31 cellular contexts compared by ENCODE assay signal in the genomic region with DNA sequence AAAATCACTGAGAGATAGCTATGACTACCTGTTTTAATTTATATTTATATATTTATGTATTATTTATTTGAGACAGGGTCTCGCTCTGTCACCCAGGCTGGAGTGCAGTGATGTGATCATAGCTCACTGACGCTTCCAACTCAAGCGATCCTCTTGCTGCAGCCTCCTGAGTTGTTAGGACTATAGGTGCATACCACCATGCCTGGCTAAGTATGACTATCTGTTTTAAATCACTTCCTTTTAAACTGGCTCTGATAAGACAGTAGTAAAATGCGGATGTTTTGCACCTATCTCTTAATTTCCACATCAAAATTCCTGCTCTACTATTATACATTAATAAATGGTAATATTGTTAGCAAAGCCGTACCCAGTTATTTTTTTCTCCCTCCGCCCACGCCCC.
"Had no signal": no experiment of that assay in that cellular context is flagged by ENCODE, and none has a peak within 500 bp of the region (broad histone marks: within the 10 kb centered on the region; RNA-seq: fewer than 3 reads in every experiment).

No MANE protein-coding gene starts in this region.

- H3K36me3 Mint-ChIP-seq: activated naive CD4-positive, alpha-beta T cell treated with anti-CD3 and anti-CD28 coated beads, Interleukin-2, amount 10 ng/mL, durations not matched to agents 7 days and 5 days; activated naive CD4-positive, alpha-beta T cell treated with anti-CD3 and anti-CD28 coated beads, Interleukin-2, amount 50 U/mL, for 72 hours had no signal

- H3K4me1 Mint-ChIP-seq: central memory CD8-positive, alpha-beta T cell had no signal

- DNase-seq: activated CD4-positive, alpha-beta memory T cell treated with anti-CD3 and anti-CD28 coated beads, Interleukin-2, amount 10 ng/mL, durations not matched to agents 7 days and 5 days; activated CD4-positive, alpha-beta T cell treated with anti-CD3 and anti-CD28 coated beads for 4 hours; activated CD4-positive, alpha-beta T cell treated with anti-CD3 and anti-CD28 coated beads, Interleukin-2, amount 10 ng/mL, durations not matched to agents 7 days and 5 days; activated CD4-positive, alpha-beta T cell treated with anti-CD3 and anti-CD28 coated beads, Interleukin-2, amount 50 U/mL, for 4 hours; activated CD4-positive, CD25-positive, alpha-beta regulatory T cell; activated CD4-positive, CD25-positive, alpha-beta regulatory T cell treated with anti-CD3 and anti-CD28 coated beads, Interleukin-2, amount 50 U/mL, for 72 hours; activated CD8-positive, alpha-beta memory T cell treated with anti-CD3 and anti-CD28 coated beads, Interleukin-2, amount 50 U/mL, for 48 hours; activated gamma-delta T cell; activated naive CD4-positive, alpha-beta T cell; activated naive CD4-positive, alpha-beta T cell treated with anti-CD3 and anti-CD28 coated beads, Interleukin-2, amount 10 ng/mL, durations not matched to agents 7 days and 5 days; activated naive CD8-positive, alpha-beta T cell treated with anti-CD3 and anti-CD28 coated beads, Interleukin-2, amount 10 ng/mL, durations not matched to agents 7 days and 5 days; activated T-cell treated with anti-CD3 and anti-CD28 coated beads for 4 hours; activated T-cell treated with anti-CD3 and anti-CD28 coated beads, Interleukin-2, amount 50 U/mL, for 24 hours; activated T-cell treated with anti-CD3 and anti-CD28 coated beads, Interleukin-2, amount 50 U/mL, for 72 hours; amniotic stem cell; anterior cingulate cortex; brain microvascular endothelial cell; dorsolateral prefrontal cortex; effector memory CD4-positive, alpha-beta T cell; endodermal cell; esophagus squamous epithelium; foreskin melanocyte; head of caudate nucleus; hippocampal formation; T-helper 2 cell had no signal

- H3K27ac ChIP-seq: coronary artery, dorsolateral prefrontal cortex, esophagus squamous epithelium had no signal

- ATAC-seq: activated naive CD4-positive, alpha-beta T cell treated with anti-CD3 and anti-CD28 coated beads, Interleukin-2, amount 50 U/mL, for 72 hours; activated T-cell treated with anti-CD3 and anti-CD28 coated beads, Interleukin-2, amount 50 U/mL, for 72 hours had no signal

- H3K27ac Mint-ChIP-seq: activated CD4-positive, alpha-beta memory T cell treated with anti-CD3 and anti-CD28 coated beads, Interleukin-2, amount 10 ng/mL, durations not matched to agents 7 days and 5 days; activated CD4-positive, alpha-beta T cell treated with anti-CD3 and anti-CD28 coated beads, Interleukin-2, amount 10 ng/mL, durations not matched to agents 7 days and 5 days; activated naive CD4-positive, alpha-beta T cell treated with anti-CD3 and anti-CD28 coated beads, Interleukin-2, amount 10 ng/mL, durations not matched to agents 7 days and 5 days; activated naive CD4-positive, alpha-beta T cell treated with anti-CD3 and anti-CD28 coated beads, Interleukin-2, amount 50 U/mL, for 72 hours; activated naive CD8-positive, alpha-beta T cell treated with anti-CD3 and anti-CD28 coated beads, Interleukin-2, amount 10 ng/mL, durations not matched to agents 7 days and 5 days; activated T-cell treated with anti-CD3 and anti-CD28 coated beads, Interleukin-2, amount 50 U/mL, for 24 hours; activated T-cell treated with anti-CD3 and anti-CD28 coated beads, Interleukin-2, amount 50 U/mL, for 72 hours; dendritic cell treated with granulocyte-macrophage colony-stimulating factor and Interleukin-4, amounts not matched to agents 40 ng/mL and 50 ng/mL, for 4 days; endodermal cell had no signal

- H3K9me3 ChIP-seq: esophagus squamous epithelium had no signal

- H3K27me3 ChIP-seq: brain microvascular endothelial cell, dorsolateral prefrontal cortex, esophagus squamous epithelium had no signal

- H3K4me3 Mint-ChIP-seq: activated CD4-positive, alpha-beta memory T cell treated with anti-CD3 and anti-CD28 coated beads, Interleukin-2, amount 10 ng/mL, durations not matched to agents 7 days and 5 days; activated CD4-positive, alpha-beta T cell treated with anti-CD3 and anti-CD28 coated beads, Interleukin-2, amount 10 ng/mL, durations not matched to agents 7 days and 5 days; activated naive CD4-positive, alpha-beta T cell treated with anti-CD3 and anti-CD28 coated beads, Interleukin-2, amount 10 ng/mL, durations not matched to agents 7 days and 5 days; activated naive CD8-positive, alpha-beta T cell treated with anti-CD3 and anti-CD28 coated beads, Interleukin-2, amount 10 ng/mL, durations not matched to agents 7 days and 5 days; activated T-cell treated with anti-CD3 and anti-CD28 coated beads, Interleukin-2, amount 50 U/mL, for 24 hours; activated T-cell treated with anti-CD3 and anti-CD28 coated beads, Interleukin-2, amount 50 U/mL, for 72 hours; central memory CD8-positive, alpha-beta T cell; dendritic cell treated with granulocyte-macrophage colony-stimulating factor and Interleukin-4, amounts not matched to agents 40 ng/mL and 50 ng/mL, for 4 days; endodermal cell had no signal

- H3K4me3 ChIP-seq: coronary artery, dorsolateral prefrontal cortex, esophagus squamous epithelium had no signal

- FAIRE-seq: astrocyte, bronchial epithelial cell had no signal

- H3K27me3 Mint-ChIP-seq: activated CD4-positive, alpha-beta memory T cell treated with anti-CD3 and anti-CD28 coated beads, Interleukin-2, amount 10 ng/mL, durations not matched to agents 7 days and 5 days; activated CD4-positive, alpha-beta T cell treated with anti-CD3 and anti-CD28 coated beads, Interleukin-2, amount 10 ng/mL, durations not matched to agents 7 days and 5 days; activated naive CD4-positive, alpha-beta T cell treated with anti-CD3 and anti-CD28 coated beads, Interleukin-2, amount 10 ng/mL, durations not matched to agents 7 days and 5 days; activated naive CD8-positive, alpha-beta T cell treated with anti-CD3 and anti-CD28 coated beads, Interleukin-2, amount 10 ng/mL, durations not matched to agents 7 days and 5 days; activated T-cell treated with anti-CD3 and anti-CD28 coated beads, Interleukin-2, amount 50 U/mL, for 24 hours; central memory CD8-positive, alpha-beta T cell; dendritic cell treated with granulocyte-macrophage colony-stimulating factor and Interleukin-4, amounts not matched to agents 40 ng/mL and 50 ng/mL, for 4 days had no signal

- H3K9me3 Mint-ChIP-seq: activated CD4-positive, alpha-beta memory T cell treated with anti-CD3 and anti-CD28 coated beads, Interleukin-2, amount 10 ng/mL, durations not matched to agents 7 days and 5 days; activated CD4-positive, alpha-beta T cell treated with anti-CD3 and anti-CD28 coated beads, Interleukin-2, amount 10 ng/mL, durations not matched to agents 7 days and 5 days; activated naive CD4-positive, alpha-beta T cell treated with anti-CD3 and anti-CD28 coated beads, Interleukin-2, amount 10 ng/mL, durations not matched to agents 7 days and 5 days; activated naive CD4-positive, alpha-beta T cell treated with anti-CD3 and anti-CD28 coated beads, Interleukin-2, amount 50 U/mL, for 72 hours; activated naive CD8-positive, alpha-beta T cell treated with anti-CD3 and anti-CD28 coated beads, Interleukin-2, amount 10 ng/mL, durations not matched to agents 7 days and 5 days; activated T-cell treated with anti-CD3 and anti-CD28 coated beads, Interleukin-2, amount 50 U/mL, for 24 hours; activated T-cell treated with anti-CD3 and anti-CD28 coated beads, Interleukin-2, amount 50 U/mL, for 72 hours; central memory CD8-positive, alpha-beta T cell; dendritic cell treated with granulocyte-macrophage colony-stimulating factor and Interleukin-4, amounts not matched to agents 40 ng/mL and 50 ng/mL, for 4 days had no signal
